13 cellular contexts compared by ENCODE assay signal in genomic region chr16:3952342-3953131, GRCh38.
DNase-seq lines count a peak whose midpoint lies in the region; TF ChIP-seq lines count a peak whose summit lies in the region.
"Had no signal": no experiment of that assay in that cellular context is flagged by ENCODE, and none has a peak within 500 bp of the region (broad histone marks: within the 10 kb centered on the region; RNA-seq: fewer than 3 reads in every experiment).

No MANE protein-coding gene starts in this region.

- peaks cover 33% of the 10 kb centered on the region for H3K4me1 ChIP-seq in ACC112 (ENCODE audit: control insufficient read depth, insufficient read depth, low read length, unreplicated experiment)
- peaks cover 0 to 21% of the 10 kb centered on the region in 2 donors for H3K4me1 ChIP-seq in muscle layer of duodenum (ENCODE audit: control insufficient read depth in 1 of 2, insufficient read depth in 2 of 2, low read length in 2 of 2)

- H3K4me3 ChIP-seq in ACC112 (ENCODE audit: low read depth, low read length) (peak overlapping the region; percentile 55), NB4 (ENCODE audit: low read depth, low read length) (no peak overlapping the region), fibroblast of mammary gland (ENCODE audit: control insufficient read depth, low read depth, low read length) (no peak overlapping the region), muscle layer of duodenum (ENCODE audit: low read depth in 1 of 2, low read length in 2 of 2) (no peak overlapping the region)
- H3K4me3 ChIP-seq: upper lobe of left lung had no signal

- DNase-seq in NB4 (ENCODE audit: low read depth) (peak; percentile 95), fibroblast of mammary gland (ENCODE audit: low read depth) (peak; percentile 80), HCEC 1CT (no peak), ureter (ENCODE audit: low spot score) (no peak)
- DNase-seq in activated naive CD8-positive, alpha-beta T cell treated with anti-CD3 and anti-CD28 coated beads for 36 hours: no peak
- no peak for DNase-seq in activated CD4-positive, alpha-beta T cell treated with anti-CD3 and anti-CD28 coated beads, Interleukin-2, amount 50 U/mL, for 4 hours
- DNase-seq: activated naive CD8-positive, alpha-beta T cell treated with anti-CD3 and anti-CD28 coated beads, Interleukin-2, amount 10 ng/mL, durations not matched to agents 7 days and 5 days; erythroblast; PC-3; stimulated activated CD4-positive, alpha-beta T cell treated with anti-CD3 and anti-CD28 coated beads, Interleukin-2, amount 100 ng/mL, for 48 hours; upper lobe of left lung had no signal

- no peaks in the 10 kb centered on the region for H3K9me3 Mint-ChIP-seq in activated naive CD8-positive, alpha-beta T cell treated with anti-CD3 and anti-CD28 coated beads for 36 hours
- H3K9me3 Mint-ChIP-seq: activated naive CD8-positive, alpha-beta T cell treated with anti-CD3 and anti-CD28 coated beads, Interleukin-2, amount 10 ng/mL, durations not matched to agents 7 days and 5 days had no signal

- H3K27me3 Mint-ChIP-seq in activated naive CD8-positive, alpha-beta T cell treated with anti-CD3 and anti-CD28 coated beads for 36 hours: peaks cover 52% of the 10 kb centered on the region

- no peaks in the 10 kb centered on the region for H3K36me3 Mint-ChIP-seq in activated naive CD8-positive, alpha-beta T cell treated with anti-CD3 and anti-CD28 coated beads for 36 hours
- H3K36me3 Mint-ChIP-seq: activated naive CD8-positive, alpha-beta T cell treated with anti-CD3 and anti-CD28 coated beads, Interleukin-2, amount 10 ng/mL, durations not matched to agents 7 days and 5 days had no signal

- H3K27ac Mint-ChIP-seq in activated naive CD8-positive, alpha-beta T cell treated with anti-CD3 and anti-CD28 coated beads for 36 hours: no peak overlapping the region
- H3K27ac Mint-ChIP-seq: activated naive CD8-positive, alpha-beta T cell treated with anti-CD3 and anti-CD28 coated beads, Interleukin-2, amount 10 ng/mL, durations not matched to agents 7 days and 5 days had no signal

- no peaks in the 10 kb centered on the region for H3K36me3 ChIP-seq in ACC112 (ENCODE audit: insufficient read depth, low read length)
- no peaks in the 10 kb centered on the region for H3K36me3 ChIP-seq in muscle layer of duodenum (ENCODE audit: control insufficient read depth in 1 of 2, insufficient read depth in 2 of 2, low read length in 2 of 2)
- H3K36me3 ChIP-seq: upper lobe of left lung had no signal

- H3K79me2 ChIP-seq in ACC112 (ENCODE audit: control insufficient read depth, insufficient read depth, low read length, unreplicated experiment): peaks cover 7% of the 10 kb centered on the region

- H2AFZ ChIP-seq in ACC112 (ENCODE audit: low read length, unreplicated experiment): peak overlapping the region; percentile 19

- no peaks in the 10 kb centered on the region for H3K4me1 Mint-ChIP-seq in activated naive CD8-positive, alpha-beta T cell treated with anti-CD3 and anti-CD28 coated beads for 36 hours

- TF ChIP-seq CTCF in NB4 (IDR thresholded peaks at IDR 0.05; ENCODE audit: low read depth, low read length) (no peak), fibroblast of mammary gland (conservative IDR thresholded peaks at IDR 0.05; ENCODE audit: control insufficient read depth, insufficient read depth, low read depth, low read length) (no peak)

- no peaks in the 10 kb centered on the region for H3K27me3 ChIP-seq in ACC112 (ENCODE audit: insufficient read depth, low read length)
- no peaks in the 10 kb centered on the region for H3K27me3 ChIP-seq in muscle layer of duodenum (ENCODE audit: low read depth, low read length)
- H3K27me3 ChIP-seq: upper lobe of left lung had no signal

- H3K4me3 Mint-ChIP-seq in activated naive CD8-positive, alpha-beta T cell treated with anti-CD3 and anti-CD28 coated beads for 36 hours: no peak overlapping the region
- H3K4me3 Mint-ChIP-seq: activated naive CD8-positive, alpha-beta T cell treated with anti-CD3 and anti-CD28 coated beads, Interleukin-2, amount 10 ng/mL, durations not matched to agents 7 days and 5 days had no signal

- no peak for TF ChIP-seq POLR2A in NB4 (IDR thresholded peaks at IDR 0.05; ENCODE audit: extremely low read depth, insufficient read length)

- H3K27ac ChIP-seq in ACC112 (ENCODE audit: low read depth, low read length) (peak overlapping the region; percentile 93), muscle layer of duodenum (ENCODE audit: low read length) (peak overlapping the region; percentile 8)

- no peaks in the 10 kb centered on the region for H3K9me3 ChIP-seq in muscle layer of duodenum (ENCODE audit: control insufficient read depth in 1 of 2, low read length in 2 of 2)
- H3K9me3 ChIP-seq: upper lobe of left lung had no signal

Comparison
In these comparisons a context has a peak if more than half of its experiments do, and no peak if none do; other contexts are left out.
1. DNase-seq: peak in NB4 (single experiment) and fibroblast of mammary gland (single experiment); none in activated naive CD8-positive, alpha-beta T cell treated with anti-CD3 and anti-CD28 coated beads for 36 hours (single experiment), HCEC 1CT (single experiment), ureter (single experiment) and activated CD4-positive, alpha-beta T cell treated with anti-CD3 and anti-CD28 coated beads, Interleukin-2, amount 50 U/mL, for 4 hours (0 of 2).